8 cellular contexts compared by ENCODE assay signal in genomic region chr18:62714671-62715438, GRCh38. TPM values are rescaled to one million over a fixed set of nuclear protein-coding genes. Genes with fewer than 3 reads are reported as not detected.
DNase-seq lines count a peak whose midpoint lies in the region; ATAC-seq and TF ChIP-seq lines count a peak whose summit lies in the region.

No MANE protein-coding gene starts in this region.

- H3K4me3 ChIP-seq in adipocyte (ENCODE audit: low read length) (peak overlapping the region; percentile 82), ovary (peak overlapping the region; percentile 59), thyroid gland (replicated peaks in 1 of 3) (peak overlapping the region in 1 of 3 donors; percentile 44)

- ATAC-seq in HG02763 (IDR thresholded peaks at IDR 0.05; ENCODE audit: unreplicated experiment) = peak; percentile 73
- peak; percentile 96 for ATAC-seq in Right ventricle myocardium superior (ENCODE audit: poor library complexity)

- TF ChIP-seq POLR2A in ovary (IDR thresholded peaks at IDR 0.05) (no peak), thyroid gland (IDR thresholded peaks at IDR 0.05) (no peak)

- no peaks in the 10 kb centered on the region for H3K27me3 ChIP-seq in adipocyte (replicated peaks; ENCODE audit: control insufficient read depth, insufficient read depth, low read length)
- no peaks in the 10 kb centered on the region for H3K27me3 ChIP-seq in ovary
- H3K27me3 ChIP-seq in thyroid gland = no peaks in the 10 kb centered on the region

- H3K27ac ChIP-seq in ovary (peak overlapping the region; percentile 91 to 99), thyroid gland (peak overlapping the region; percentile 91 to 94 (median 94))

- intact Hi-C loops in Right ventricle myocardium superior (cut with DNase I) (loop anchor here (5.0 kb wide), 1 partner anchor 128 kb away; no protein-coding TSS in a partner anchor), ovary (cut with DNase I) (loop anchor here (2.0 to 10.0 kb wide), 5 partner anchors 130 to 720 kb away; partner anchors contain the start of gene ZCCHC2 (in 1 of the 4)), thyroid gland (cut with DNase I) (loop anchor here (5.0 kb wide), 1 partner anchor 267 kb away; no protein-coding TSS in a partner anchor)

- DNase-seq in NCI-H1417 (lab: John Stamatoyannopoulos, UW) (peak; percentile 97 to 100 (median 100)), SW 1271 (lab: John Stamatoyannopoulos, UW) (peak; percentile 90 to 97), adipocyte (ENCODE audit: low read depth) (peak; percentile 100), Right ventricle myocardium superior (peak; percentile 99), ovary (peak; percentile 100), thyroid gland (peak; percentile 99 to 100)

- TF ChIP-seq CTCF in GM12874 (IDR thresholded peaks at IDR 0.05; ENCODE audit: insufficient read depth, low read depth, low read length) (peak; percentile 68), ovary (IDR thresholded peaks at IDR 0.05) (peak; percentile 72 to 86 (median 81)), thyroid gland (IDR thresholded peaks at IDR 0.05) (peak; percentile 33 to 94 (median 78))

- H3K36me3 ChIP-seq in adipocyte (ENCODE audit: control insufficient read depth, insufficient read depth, low read length, severe bottlenecking) = no peaks in the 10 kb centered on the region
- H3K36me3 ChIP-seq in ovary = no peaks in the 10 kb centered on the region
- H3K36me3 ChIP-seq in thyroid gland = no peaks in the 10 kb centered on the region

- TF ChIP-seq EP300 in ovary (IDR thresholded peaks at IDR 0.05) = no peak

- no peaks in the 10 kb centered on the region for H3K9me3 ChIP-seq in adipocyte (ENCODE audit: control insufficient read depth, low read length)
- no peaks in the 10 kb centered on the region for H3K9me3 ChIP-seq in ovary
- H3K9me3 ChIP-seq in thyroid gland = no peaks in the 10 kb centered on the region

- 2 to 3% (median 2%) methylated on average over 31 to 50 of the region's 50 CpGs for WGBS in ovary, 3 donors
- WGBS in thyroid gland, 2 donors = 2 to 6% methylated on average over 15 to 34 of the region's 50 CpGs

- H3K4me1 ChIP-seq in adipocyte (ENCODE audit: control insufficient read depth, insufficient read depth, low read length) (peaks cover 33% of the 10 kb centered on the region), ovary (ENCODE audit: insufficient read depth) (peaks cover 1% of the 10 kb centered on the region), thyroid gland (peaks cover 4 to 13% of the 10 kb centered on the region in 2 donors)

- peak overlapping the region; percentile 68 for H3K9ac ChIP-seq in adipocyte (ENCODE audit: low read length)

RNA-seq across cellular contexts. Expression of gene PHLPP1, which starts 0.5 kb away (rescaled TPM):
- total RNA-seq in Right ventricle myocardium superior = 6.2 TPM
- 10 to 100 TPM; 10.2 to 15.9 (median 14.0) TPM for total RNA-seq in ovary
- 10 to 100 TPM in 1 of 2 donors, 1 to 10 TPM in 1; 4.4 to 12.0 TPM for polyA plus RNA-seq in ovary
- 10 to 100 TPM; 14.6 to 22.7 (median 20.4) TPM for total RNA-seq in thyroid gland
